ENCODE assay signal across 18 cellular contexts in genomic region chr2:71617266-71617665, GRCh38.
"Had no signal": no experiment of that assay in that cellular context is flagged by ENCODE, and none has a peak within 500 bp of the region (broad histone marks: within the 10 kb centered on the region; RNA-seq: fewer than 3 reads in every experiment).

No MANE protein-coding gene starts in this region.

- H3K27ac Mint-ChIP-seq: activated naive CD8-positive, alpha-beta T cell treated with anti-CD3 and anti-CD28 coated beads, Interleukin-2, amount 10 ng/mL, durations not matched to agents 7 days and 5 days; brain; naive B cell; T-helper 17 cell; WTC11 had no signal

- H3K4me1 Mint-ChIP-seq: activated naive CD8-positive, alpha-beta T cell treated with anti-CD3 and anti-CD28 coated beads, Interleukin-2, amount 10 ng/mL, durations not matched to agents 7 days and 5 days; brain; central memory CD8-positive, alpha-beta T cell; naive B cell; T-helper 17 cell; WTC11 had no signal

- ATAC-seq: foreskin keratinocyte; lower lobe of right lung; right cardiac atrium; stimulated activated naive CD8-positive, alpha-beta T cell treated with anti-CD3 and anti-CD28 coated beads, Interleukin-15, Interleukin-2, amounts not matched to agents 100 U/mL and 50 U/mL, for 24 hours; T-helper 17 cell; upper lobe of right lung; WTC11 had no signal

- DNase-seq: activated CD4-positive, alpha-beta T cell treated with anti-CD3 and anti-CD28 coated beads for 48 hours; activated naive CD8-positive, alpha-beta T cell treated with anti-CD3 and anti-CD28 coated beads, Interleukin-2, amount 10 ng/mL, durations not matched to agents 7 days and 5 days; cortex of kidney; effector CD8-positive, alpha-beta T cell; foreskin keratinocyte; lower lobe of right lung; naive B cell; small intestine; stimulated activated naive CD8-positive, alpha-beta T cell treated with anti-CD3 and anti-CD28 coated beads, Interleukin-15, Interleukin-2, amounts not matched to agents 100 U/mL and 50 U/mL, for 24 hours; T-helper 17 cell; upper lobe of right lung had no signal

- H3K4me1 ChIP-seq: foreskin keratinocyte, SJCRH30 had no signal

- H3K27ac ChIP-seq: foreskin keratinocyte, lower lobe of right lung, neutrophil, SJCRH30, suprapubic skin, upper lobe of right lung had no signal

- H3K27me3 ChIP-seq: foreskin keratinocyte, neutrophil, SJCRH30, suprapubic skin, upper lobe of right lung had no signal

- H3K4me3 Mint-ChIP-seq: activated naive CD8-positive, alpha-beta T cell treated with anti-CD3 and anti-CD28 coated beads, Interleukin-2, amount 10 ng/mL, durations not matched to agents 7 days and 5 days; brain; central memory CD8-positive, alpha-beta T cell; naive B cell; T-helper 17 cell; WTC11 had no signal

- H3K9me3 ChIP-seq: lower lobe of right lung, neutrophil, SJCRH30, suprapubic skin, upper lobe of right lung had no signal

- H3K36me3 Mint-ChIP-seq: activated naive CD8-positive, alpha-beta T cell treated with anti-CD3 and anti-CD28 coated beads, Interleukin-2, amount 10 ng/mL, durations not matched to agents 7 days and 5 days; brain; naive B cell; WTC11 had no signal

- H3K9me3 Mint-ChIP-seq: activated naive CD8-positive, alpha-beta T cell treated with anti-CD3 and anti-CD28 coated beads, Interleukin-2, amount 10 ng/mL, durations not matched to agents 7 days and 5 days; brain; central memory CD8-positive, alpha-beta T cell; WTC11 had no signal

- H3K36me3 ChIP-seq: lower lobe of right lung, SJCRH30, suprapubic skin, upper lobe of right lung had no signal

- H3K4me3 ChIP-seq: lower lobe of right lung, SJCRH30, suprapubic skin, upper lobe of right lung had no signal

- H3K27me3 Mint-ChIP-seq: central memory CD8-positive, alpha-beta T cell had no signal
